In genomic region chr18:48163184-48164095, GRCh38 we compare ENCODE assay signal across 20 cellular contexts.
A peak's percentile ranks its signal among the peaks of the same experiment; 100 is the strongest.
DNase-seq lines count a peak whose midpoint lies in the region; FAIRE-seq and TF ChIP-seq lines count a peak whose summit lies in the region.
"Had no signal": no experiment of that assay in that cellular context is flagged by ENCODE, and none has a peak within 500 bp of the region (broad histone marks: within the 10 kb centered on the region; RNA-seq: fewer than 3 reads in every experiment).

No MANE protein-coding gene starts in this region.

- H3K4me1 Mint-ChIP-seq in glutamatergic neuron (ENCODE audit: low read depth, unreplicated experiment) = peaks cover 36% of the 10 kb centered on the region
- peaks cover 16% of the 10 kb centered on the region for H3K4me1 Mint-ChIP-seq in progenitor cell of endocrine pancreas (ENCODE audit: low read depth)

- H3K4me3 ChIP-seq in kidney (ENCODE audit: low read length in 2 of 2) = no peak overlapping the region
- H3K4me3 ChIP-seq: right atrium auricular region, thyroid gland had no signal

- H3K36me3 ChIP-seq in kidney (ENCODE audit: control insufficient read depth in 1 of 2, insufficient read depth in 2 of 2, low read length in 2 of 2) = no peaks in the 10 kb centered on the region
- H3K36me3 ChIP-seq: right atrium auricular region, thyroid gland had no signal

- TF ChIP-seq CTCF in RWPE1 (conservative IDR thresholded peaks at IDR 0.05; ENCODE audit: low read depth) = no peak
- no peak for TF ChIP-seq CTCF in glutamatergic neuron (IDR thresholded peaks at IDR 0.05; ENCODE audit: partially characterized antibody, unreplicated experiment)
- TF ChIP-seq CTCF in progenitor cell of endocrine pancreas (IDR thresholded peaks at IDR 0.05; ENCODE audit: unreplicated experiment) = no peak
- TF ChIP-seq CTCF in kidney (IDR thresholded peaks at IDR 0.05; ENCODE audit: borderline replicate concordance, extremely low read depth, insufficient read depth) = no peak

- intact Hi-C loops in kidney (cut with DNase I) = no loop called here

- no peaks in the 10 kb centered on the region for H3K9me3 ChIP-seq in kidney (ENCODE audit: control insufficient read depth in 1 of 2, low read length in 2 of 2)
- H3K9me3 ChIP-seq: Caco-2, right atrium auricular region, thyroid gland had no signal

- H3K9me3 Mint-ChIP-seq in glutamatergic neuron (ENCODE audit: unreplicated experiment) (peaks cover 12% of the 10 kb centered on the region), progenitor cell of endocrine pancreas (ENCODE audit: low read depth) (no peaks in the 10 kb centered on the region)
- H3K9me3 Mint-ChIP-seq: activated CD8-positive, alpha-beta T cell treated with anti-CD3 and anti-CD28 coated beads for 36 hours; WTC11 had no signal

- H3K27me3 Mint-ChIP-seq in glutamatergic neuron (ENCODE audit: unreplicated experiment) (peaks cover 9% of the 10 kb centered on the region), progenitor cell of endocrine pancreas (peaks cover 29% of the 10 kb centered on the region)

- POLR2A ChIA-PET in RWPE1 (lab: Yijun Ruan, JAX; ENCODE audit: low non-redundant PET) = no interaction called here

- DNase-seq in DMS 273 treated with DMSO at 0.1 percent for 48 hours (lab: John Stamatoyannopoulos, UW) (peak; percentile 37), RWPE1 (ENCODE audit: low spot score) (no peak), glutamatergic neuron (no peak), progenitor cell of endocrine pancreas (ENCODE audit: low spot score, unreplicated experiment) (no peak), kidney (no peak), NCI-H187 (lab: John Stamatoyannopoulos, UW) (no peak), cortex of kidney (lab: John Stamatoyannopoulos, UW) (no peak)
- DNase-seq in activated CD4-positive, alpha-beta T cell treated with anti-CD3 and anti-CD28 coated beads for 1 hour = no peak
- DNase-seq: activated CD8-positive, alpha-beta T cell treated with anti-CD3 and anti-CD28 coated beads for 36 hours; activated naive CD4-positive, alpha-beta T cell treated with anti-CD3 and anti-CD28 coated beads, Interleukin-2, amount 50 U/mL, for 16 hours; activated T-cell treated with anti-CD3 and anti-CD28 coated beads, Interleukin-2, amount 50 U/mL, for 1 hour; Caco-2; erythroblast; midbrain; NCI-H1048; NCI-H2081; stimulated activated naive CD4-positive, alpha-beta T cell; thyroid gland had no signal

- peak overlapping the region; percentile 96 for H3K27ac ChIP-seq in RWPE1
- H3K27ac ChIP-seq in kidney (ENCODE audit: low read depth in 2 of 2, low read length in 2 of 2) = no peak overlapping the region

- no peak for FAIRE-seq in kidney (lab: Jason Lieb, UNC)

- CTCF ChIA-PET in RWPE1 (lab: Yijun Ruan, JAX) = no interaction called here

- H3K4me1 ChIP-seq in kidney (ENCODE audit: control insufficient read depth in 1 of 2, insufficient read depth in 1 of 2, low read depth in 1 of 2, low read length in 2 of 2) = peaks cover 0 to 9% of the 10 kb centered on the region in 2 donors
- H3K4me1 ChIP-seq: Caco-2 had no signal

- H3K27ac Mint-ChIP-seq in glutamatergic neuron (ENCODE audit: unreplicated experiment) = peak overlapping the region; percentile 97
- no peak overlapping the region for H3K27ac Mint-ChIP-seq in progenitor cell of endocrine pancreas
- H3K27ac Mint-ChIP-seq: activated CD8-positive, alpha-beta T cell treated with anti-CD3 and anti-CD28 coated beads for 36 hours; WTC11 had no signal

- no peak overlapping the region for H3K9ac ChIP-seq in kidney (ENCODE audit: low read length in 2 of 2)

- H3K36me3 Mint-ChIP-seq in glutamatergic neuron (ENCODE audit: unreplicated experiment) = no peaks in the 10 kb centered on the region
- H3K36me3 Mint-ChIP-seq in progenitor cell of endocrine pancreas (ENCODE audit: insufficient read depth) = no peaks in the 10 kb centered on the region
- H3K36me3 Mint-ChIP-seq: WTC11 had no signal

- peak overlapping the region; percentile 58 for H3K4me3 Mint-ChIP-seq in glutamatergic neuron (ENCODE audit: unreplicated experiment)
- H3K4me3 Mint-ChIP-seq in progenitor cell of endocrine pancreas (ENCODE audit: low read depth) = peak overlapping the region; percentile 29
- H3K4me3 Mint-ChIP-seq: activated CD8-positive, alpha-beta T cell treated with anti-CD3 and anti-CD28 coated beads for 36 hours had no signal
